ENCODE assay signal across 10 cellular contexts in the genomic region with DNA sequence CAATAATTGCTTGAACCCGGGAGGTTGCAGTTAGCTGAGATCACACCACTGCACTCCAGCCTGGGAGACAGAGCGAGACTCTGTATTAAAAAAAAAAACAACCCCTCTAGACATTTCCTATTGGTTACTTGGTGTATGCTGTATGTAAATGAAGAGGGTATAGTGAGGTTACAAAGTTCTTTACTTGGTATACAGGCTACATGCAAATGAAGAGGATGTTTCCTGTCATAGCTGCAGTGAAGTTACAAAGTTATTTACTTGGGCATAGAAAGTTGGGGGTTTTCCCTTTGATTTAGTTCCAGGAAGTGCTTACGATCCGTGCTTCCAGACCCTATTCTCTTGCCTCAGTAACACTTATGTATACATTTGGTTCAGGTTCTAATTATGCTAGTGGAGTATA. TPM values are rescaled to one million over a fixed set of nuclear protein-coding genes. Genes with fewer than 3 reads are reported as not detected.
DNase-seq lines count a peak whose midpoint lies in the region; ATAC-seq, FAIRE-seq and TF ChIP-seq lines count a peak whose summit lies in the region.
"Had no signal": no experiment of that assay in that cellular context is flagged by ENCODE, and none has a peak within 500 bp of the region (broad histone marks: within the 10 kb centered on the region; RNA-seq: fewer than 3 reads in every experiment).

No MANE protein-coding gene starts in this region.

- H3K4me1 ChIP-seq in left lung (no peaks in the 10 kb centered on the region), heart right ventricle (no peaks in the 10 kb centered on the region)

- H3K4me3 ChIP-seq in left lung (no peak overlapping the region), heart right ventricle (no peak overlapping the region)

- DNase-seq in left lung: no peak
- no peak for DNase-seq in HTR-8/SVneo (ENCODE audit: insufficient read length, low spot score)
- no peak for DNase-seq in chondrocyte (ENCODE audit: low spot score)
- no peak for DNase-seq in GF-D8 (lab: John Stamatoyannopoulos, UW)
- DNase-seq in heart right ventricle: no peak
- DNase-seq: activated naive CD4-positive, alpha-beta T cell treated with anti-CD3 and anti-CD28 coated beads, Interleukin-2, amount 50 U/mL, for 16 hours; effector CD4-positive, alpha-beta T cell had no signal

- ATAC-seq in GM18870 (IDR thresholded peaks at IDR 0.05; ENCODE audit: unreplicated experiment): peak; percentile 97
- ATAC-seq in GM21619 (IDR thresholded peaks at IDR 0.05; ENCODE audit: unreplicated experiment): peak; percentile 95
- peak; percentile 84 for ATAC-seq in HG03280 (IDR thresholded peaks at IDR 0.05; ENCODE audit: unreplicated experiment)
- peak; percentile 26 for ATAC-seq in left lung
- ATAC-seq in heart right ventricle: no peak

- FAIRE-seq in HTR-8/SVneo (lab: Jason Lieb, UNC): no peak

- H3K27ac ChIP-seq in left lung (no peak overlapping the region), heart right ventricle (no peak overlapping the region)

- H3K27me3 ChIP-seq in left lung: no peaks in the 10 kb centered on the region
- H3K27me3 ChIP-seq in heart right ventricle: no peaks in the 10 kb centered on the region

- 67 to 71% methylated on average over 4 of the region's 4 CpGs for WGBS in heart right ventricle, 2 donors

- no peaks in the 10 kb centered on the region for H3K9me3 Mint-ChIP-seq in chondrocyte (ENCODE audit: low read depth)

- H3K27ac Mint-ChIP-seq in chondrocyte (ENCODE audit: unreplicated experiment): no peak overlapping the region

- no peaks in the 10 kb centered on the region for H3K36me3 Mint-ChIP-seq in chondrocyte (ENCODE audit: low read depth)

- no peak overlapping the region for H3K4me3 Mint-ChIP-seq in chondrocyte (ENCODE audit: unreplicated experiment)

- H3K9me3 ChIP-seq in left lung (no peaks in the 10 kb centered on the region), heart right ventricle (no peaks in the 10 kb centered on the region)

- H3K4me1 Mint-ChIP-seq in chondrocyte (ENCODE audit: low read depth): peaks cover 10% of the 10 kb centered on the region

- TF ChIP-seq CTCF in left lung (IDR thresholded peaks at IDR 0.05): no peak
- TF ChIP-seq CTCF in chondrocyte (IDR thresholded peaks at IDR 0.05): no peak
- no peak for TF ChIP-seq CTCF in heart right ventricle (IDR thresholded peaks at IDR 0.05)

- intact Hi-C loops in left lung (cut with DNase I) (no loop called here), heart right ventricle (cut with DNase I) (no loop called here)

- H3K27me3 Mint-ChIP-seq in chondrocyte (ENCODE audit: low read depth): peaks cover 11% of the 10 kb centered on the region

- no peaks in the 10 kb centered on the region for H3K36me3 ChIP-seq in left lung
- H3K36me3 ChIP-seq in heart right ventricle: no peaks in the 10 kb centered on the region

RNA-seq across cellular contexts. Expression of gene CLNK, which starts 38.4 kb away (rescaled TPM):
- under 1 TPM; 0.13 to 0.15 TPM for total RNA-seq in left lung
- not detected in 3 replicates for total RNA-seq in chondrocyte
- total RNA-seq in heart right ventricle: under 1 TPM in 2 of 10 donors, not detected in 8; 0.15 to 0.62 TPM
- polyA plus RNA-seq in heart right ventricle: not detected

Comparison
In these comparisons a context has a peak if more than half of its experiments do, and no peak if none do; other contexts are left out.
1. ATAC-seq: peak in GM18870 (single experiment), GM21619 (single experiment), HG03280 (single experiment) and left lung (single experiment); none in heart right ventricle (0 of 8).